Comparison of ENCODE assay signal across 9 cellular contexts in the genomic region with DNA sequence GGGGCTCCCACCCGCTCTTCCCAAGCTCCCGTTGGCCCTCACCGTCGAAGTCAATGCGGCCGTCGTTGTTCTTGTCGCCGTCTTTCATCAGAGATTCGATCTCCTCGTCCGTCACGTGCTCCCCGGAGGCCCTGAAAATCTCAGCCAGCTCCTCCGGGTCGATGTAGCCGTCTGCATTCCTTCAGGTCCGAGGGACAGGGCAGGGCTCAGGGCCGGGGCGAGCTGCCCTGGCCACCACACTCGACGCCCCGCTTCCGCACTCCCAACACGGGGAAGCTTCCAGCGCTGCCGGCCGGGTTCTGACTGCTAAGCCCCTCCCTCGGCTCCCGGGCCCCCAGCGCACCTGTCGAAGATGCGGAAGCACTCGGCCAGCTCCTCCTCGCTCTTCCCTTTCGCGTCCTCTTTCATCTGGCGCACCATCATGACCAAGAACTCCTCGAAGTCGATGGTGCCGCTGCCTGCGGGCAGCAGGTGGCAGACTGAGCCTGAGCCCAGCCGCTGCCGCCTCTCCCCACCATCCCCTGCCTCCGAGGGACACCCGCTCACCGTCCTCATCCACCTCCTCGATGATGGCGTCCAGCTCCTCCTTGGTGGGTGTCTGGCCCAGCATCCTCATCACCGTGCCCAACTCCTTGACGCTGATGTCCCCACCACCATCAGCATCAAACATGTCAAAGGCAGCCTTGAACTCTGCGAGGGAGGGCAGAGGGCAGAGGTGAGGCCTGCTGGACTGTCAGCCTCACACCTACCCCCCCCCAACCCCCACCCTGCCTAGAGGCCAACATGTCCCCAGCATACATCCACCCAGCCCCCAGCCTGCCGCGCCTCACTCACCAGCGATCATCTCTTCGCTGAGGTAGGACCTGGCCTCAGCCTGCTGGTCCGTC. TPM values are rescaled to one million over a fixed set of nuclear protein-coding genes. Genes with fewer than 3 reads are reported as not detected.
DNase-seq lines count a peak whose midpoint lies in the region; ATAC-seq and TF ChIP-seq lines count a peak whose summit lies in the region.
"Had no signal": no experiment of that assay in that cellular context is flagged by ENCODE, and none has a peak within 500 bp of the region (broad histone marks: within the 10 kb centered on the region; RNA-seq: fewer than 3 reads in every experiment).

No MANE protein-coding gene starts in this region.

- no peak overlapping the region for H3K27ac ChIP-seq in dorsolateral prefrontal cortex

- peak overlapping the region; percentile 17 for H3K4me3 ChIP-seq in AG09309 (ENCODE audit: control insufficient read depth, low read depth, low read length)
- no peak overlapping the region for H3K4me3 ChIP-seq in HFF-Myc (replicated peaks; ENCODE audit: low read depth, low read length)
- peak overlapping the region in 19 of 59 donors; percentile 3 to 40 (median 24) for H3K4me3 ChIP-seq in dorsolateral prefrontal cortex
- H3K4me3 ChIP-seq in mucosa of descending colon: no peak overlapping the region
- H3K4me3 ChIP-seq: lung had no signal

- no peaks in the 10 kb centered on the region for H3K9me3 ChIP-seq in mucosa of descending colon

- peaks cover 11% of the 10 kb centered on the region for H3K4me1 ChIP-seq in mucosa of descending colon (ENCODE audit: low read depth)

- ATAC-seq in mucosa of descending colon (peak; percentile 71), GM19328 (IDR thresholded peaks at IDR 0.05; ENCODE audit: unreplicated experiment) (no peak)
- peak; percentile 74 for ATAC-seq in stimulated activated naive CD8-positive, alpha-beta T cell treated with anti-CD3 and anti-CD28 coated beads, Interleukin-15, Interleukin-2, amounts not matched to agents 100 U/mL and 50 U/mL, for 24 hours

- peaks cover 0 to 46% (median 6%) of the 10 kb centered on the region in 45 donors for H3K27me3 ChIP-seq in dorsolateral prefrontal cortex

- H3K36me3 ChIP-seq in mucosa of descending colon (ENCODE audit: low read depth): no peaks in the 10 kb centered on the region

- TF ChIP-seq CTCF in AG09309 (IDR thresholded peaks at IDR 0.05; ENCODE audit: control insufficient read depth, insufficient read depth, low read depth, low read length, missing control alignments) (peak; percentile 66), HFF-Myc (IDR thresholded peaks at IDR 0.05; ENCODE audit: low read depth, low read length, missing control alignments) (peak; percentile 53), dorsolateral prefrontal cortex (IDR thresholded peaks at IDR 0.05 in 54 of 56, conservative IDR thresholded peaks at IDR 0.05 in 2 of 56; ENCODE audit: low read depth in 1 of 56, partially characterized antibody in 56 of 56) (peak in 36 of 56 donors; percentile 9 to 43 (median 24)), mucosa of descending colon (IDR thresholded peaks at IDR 0.05) (no peak)

- intact Hi-C loops in dorsolateral prefrontal cortex (cut with DNase I): no loop called here
- intact Hi-C loops in mucosa of descending colon (cut with DNase I, micrococcal nuclease): loop anchor here in 1 of 2 donors (10.0 kb wide), 1 partner anchor 111 kb away; a partner anchor contains a TSS

- DNase-seq in AG09309 (ENCODE audit: low read depth) (no peak), HFF-Myc (ENCODE audit: extremely low read depth, low read depth) (no peak), dorsolateral prefrontal cortex (peak in 4 of 10 donors; percentile 25 to 54 (median 30)), mucosa of descending colon (peak; percentile 68 to 75 (median 75)), DMS114 treated with DMSO at 0.1 percent for 48 hours (lab: John Stamatoyannopoulos, UW; ENCODE audit: unreplicated experiment) (no peak)
- peak; percentile 26 for DNase-seq in activated CD4-positive, alpha-beta T cell treated with anti-CD3 and anti-CD28 coated beads for 1 hour
- DNase-seq in stimulated activated naive CD8-positive, alpha-beta T cell treated with anti-CD3 and anti-CD28 coated beads, Interleukin-15, Interleukin-2, amounts not matched to agents 100 U/mL and 50 U/mL, for 24 hours: peak; percentile 56

RNA-seq across cellular contexts. Expression of a gene that starts 2.9 kb away (rescaled TPM):
- total RNA-seq in dorsolateral prefrontal cortex (1 to 10 TPM in 98 of 120 experiments, under 1 TPM in 7, not detected in 15; 0.64 to 4.3 (median 1.9) TPM), mucosa of descending colon (1 to 10 TPM; 2.1 to 5.4 (median 3.1) TPM)

RNA-seq across cellular contexts. Expression of a gene that starts 9.4 kb away (rescaled TPM):
- total RNA-seq in dorsolateral prefrontal cortex: 10 to 100 TPM; 24.9 to 65.9 (median 37.1) TPM
- 10 to 100 TPM; 13.8 to 31.5 (median 14.0) TPM for total RNA-seq in mucosa of descending colon

RNA-seq across cellular contexts. Expression of a gene that starts 11.7 kb away (rescaled TPM):
- total RNA-seq in dorsolateral prefrontal cortex: 1 to 10 TPM in 7 of 120 experiments, under 1 TPM in 5, not detected in 108; 0.62 to 2.7 (median 1.2) TPM
- 10 to 100 TPM in 1 of 3 donors, 1 to 10 TPM in 2; 4.7 to 41.1 (median 8.7) TPM for total RNA-seq in mucosa of descending colon

RNA-seq across cellular contexts. Expression of a gene that starts 32.4 kb away (rescaled TPM):
- total RNA-seq in dorsolateral prefrontal cortex: 10 to 100 TPM; 13.2 to 33.5 (median 21.5) TPM
- total RNA-seq in mucosa of descending colon: 10 to 100 TPM; 32.7 to 59.5 (median 36.3) TPM

RNA-seq across cellular contexts. Expression of a gene that starts 32.5 kb away (rescaled TPM):
- total RNA-seq in dorsolateral prefrontal cortex (1 to 10 TPM in 76 of 120 experiments, under 1 TPM in 7, not detected in 37; 0.71 to 6.6 (median 1.8) TPM), mucosa of descending colon (1 to 10 TPM; 3.2 to 7.9 (median 5.1) TPM)

Comparison
In these comparisons a context has a peak if more than half of its experiments do, and no peak if none do; other contexts are left out.
1. DNase-seq: peak in activated CD4-positive, alpha-beta T cell treated with anti-CD3 and anti-CD28 coated beads for 1 hour (single experiment), mucosa of descending colon (3 of 3) and stimulated activated naive CD8-positive, alpha-beta T cell treated with anti-CD3 and anti-CD28 coated beads, Interleukin-15, Interleukin-2, amounts not matched to agents 100 U/mL and 50 U/mL, for 24 hours (single experiment); none in AG09309 (single experiment), HFF-Myc (single experiment) and DMS114 treated with DMSO at 0.1 percent for 48 hours (single experiment).